In genomic region chr1:104624538-104624937, GRCh38 we compare ENCODE assay signal across 36 cellular contexts.
"Had no signal": no experiment of that assay in that cellular context is flagged by ENCODE, and none has a peak within 500 bp of the region (broad histone marks: within the 10 kb centered on the region; RNA-seq: fewer than 3 reads in every experiment).

No MANE protein-coding gene starts in this region.

- H3K27me3 ChIP-seq: MG63 had no signal

- H3K36me3 ChIP-seq: MG63 had no signal

- DNase-seq: Karpas-422, Kasumi-1, MG63, MM.1S, MV-4-11, NCI-H1048, NCI-H1092, NCI-H1092 treated with DMSO at 0.1 percent for 48 hours, NCI-H1105, NCI-H1105 treated with DMSO at 0.1 percent for 48 hours, NCI-H1417, NCI-H1417 treated with DMSO at 0.1 percent for 48 hours, NCI-H1436, NCI-H1436 treated with DMSO at 0.1 percent for 48 hours, NCI-H146, NCI-H1694, NCI-H1694 treated with DMSO at 0.1 percent for 48 hours, NCI-H187, NCI-H187 treated with DMSO at 0.1 percent for 48 hours, NCI-H1930, NCI-H2029, NCI-H2029 treated with DMSO at 0.1 percent for 48 hours, NCI-H2081, NCI-H2081 treated with DMSO at 0.1 percent for 48 hours, NCI-H2107, NCI-H2171, NCI-H2171 treated with DMSO at 0.1 percent for 48 hours, NCI-H2227 treated with DMSO at 0.1 percent for 48 hours, NCI-H226, NCI-H345, NCI-H446, NCI-H446 treated with DMSO at 0.1 percent for 48 hours, NCI-H510A, NCI-H510A treated with DMSO at 0.1 percent for 48 hours, NCI-H524, NCI-H524 treated with DMSO at 0.1 percent for 48 hours had no signal

- H3K4me3 ChIP-seq: MG63 had no signal

- H3K9me3 ChIP-seq: MG63 had no signal
